8 cellular contexts compared by ENCODE assay signal in genomic region chr7:75756340-75757297, GRCh38. TPM values are rescaled to one million over a fixed set of nuclear protein-coding genes. Genes with fewer than 3 reads are reported as not detected.
DNase-seq lines count a peak whose midpoint lies in the region; ATAC-seq and TF ChIP-seq lines count a peak whose summit lies in the region.

No MANE protein-coding gene starts in this region.

- H3K27me3 ChIP-seq in SJSA1 (replicated peaks) (no peaks in the 10 kb centered on the region), hepatocyte (no peaks in the 10 kb centered on the region)

- no peak overlapping the region for H2AFZ ChIP-seq in hepatocyte

- H3K9me3 ChIP-seq in SJSA1 (replicated peaks) = 0 out of 2 replicates have a peak, but pooled peaks cover 3% of the 10 kb centered on the region
- H3K9me3 ChIP-seq in hepatocyte (ENCODE audit: low read depth) = no peaks in the 10 kb centered on the region

- H3K4me1 ChIP-seq in SJSA1 (replicated peaks) (peaks cover 17% of the 10 kb centered on the region), hepatocyte (ENCODE audit: insufficient read depth) (no peaks in the 10 kb centered on the region)

- H3K36me3 ChIP-seq in SJSA1 (no peaks in the 10 kb centered on the region), hepatocyte (replicated peaks; ENCODE audit: insufficient read depth, low read depth) (no peaks in the 10 kb centered on the region)

- ATAC-seq in HG03097 (IDR thresholded peaks at IDR 0.05; ENCODE audit: low FRiP score, unreplicated experiment) (no peak), HG03432 (IDR thresholded peaks at IDR 0.05; ENCODE audit: unreplicated experiment) (no peak)

- H3K4me3 ChIP-seq in SJSA1 (no peak overlapping the region), hepatocyte (no peak overlapping the region)

- no peaks in the 10 kb centered on the region for H3K79me2 ChIP-seq in hepatocyte

- no peaks in the 10 kb centered on the region for H3K9me2 ChIP-seq in hepatocyte (replicated peaks; ENCODE audit: insufficient read depth)

- H3K4me2 ChIP-seq in hepatocyte = no peak overlapping the region

- H3K27ac ChIP-seq in SJSA1 = no peak overlapping the region
- no peak overlapping the region for H3K27ac ChIP-seq in hepatocyte

- H4K20me1 ChIP-seq in hepatocyte (ENCODE audit: insufficient read depth, poor library complexity, severe bottlenecking) = no peaks in the 10 kb centered on the region

- no peak for DNase-seq in AG09319 (ENCODE audit: extremely low read depth, low read depth)
- DNase-seq in GM19240 (ENCODE audit: insufficient read length, low spot score) = peak; percentile 36
- DNase-seq in SJSA1 (ENCODE audit: low read depth in 1 of 2, low spot score in 2 of 2) = peak; percentile 54 to 60
- DNase-seq in hepatocyte (ENCODE audit: low spot score) = peak; percentile 44
- no peak for DNase-seq in NCI-H2196 treated with DMSO at 0.1 percent for 48 hours (lab: John Stamatoyannopoulos, UW; ENCODE audit: unreplicated experiment)
- no peak for DNase-seq in SK-N-DZ (ENCODE audit: low spot score)

- TF ChIP-seq CTCF in AG09319 (IDR thresholded peaks at IDR 0.05; ENCODE audit: low read depth, low read length) (peak; percentile 43), hepatocyte (IDR thresholded peaks at IDR 0.05; ENCODE audit: poor library complexity) (peak; percentile 44)

- WGBS in hepatocyte (ENCODE audit: low lambda C conversion rate, missing lambda C conversion rate) = 70% methylated on average over 15 of the region's 15 CpGs

RNA-seq across cellular contexts. Expression of gene CCL26, which starts 15.4 kb away (rescaled TPM):
- total RNA-seq in SJSA1 (2014; rRNA removed; shearing (Covaris generic)) = 15.1 and 30.1 TPM in 2 replicates
- total RNA-seq in hepatocyte = 7.5 and 15.3 TPM in 2 replicates
- polyA plus RNA-seq in hepatocyte = 7.3 and 8.7 TPM in 2 replicates
- not detected in 2 replicates for polyA plus RNA-seq in SK-N-DZ (2014; cell fraction: cytosol; rRNA removed)
- not detected in 2 replicates for polyA plus RNA-seq in SK-N-DZ (2014; cell fraction: nucleus; rRNA removed)

RNA-seq across cellular contexts. Expression of gene HIP1, which starts 17.9 kb away (rescaled TPM):
- 24.7 and 25.8 TPM in 2 replicates for total RNA-seq in SJSA1 (2014; rRNA removed; shearing (Covaris generic))
- total RNA-seq in hepatocyte = 9.3 and 14.5 TPM in 2 replicates
- 7.4 and 8.3 TPM in 2 replicates for polyA plus RNA-seq in hepatocyte
- 11.8 and 13.5 TPM in 2 replicates for polyA plus RNA-seq in SK-N-DZ (2014; cell fraction: cytosol; rRNA removed)
- polyA plus RNA-seq in SK-N-DZ (2014; cell fraction: nucleus; rRNA removed) = 4.8 and 7.3 TPM in 2 replicates

RNA-seq across cellular contexts. Expression of gene CCL24, which starts 57.0 kb away (rescaled TPM):
- total RNA-seq in SJSA1 (2014; rRNA removed; shearing (Covaris generic)) = 0.45 TPM in 1 of 2 replicates, not detected in the other
- not detected in 2 replicates for total RNA-seq in hepatocyte
- polyA plus RNA-seq in hepatocyte = not detected in 2 replicates
- not detected in 2 replicates for polyA plus RNA-seq in SK-N-DZ (2014; cell fraction: cytosol; rRNA removed)
- polyA plus RNA-seq in SK-N-DZ (2014; cell fraction: nucleus; rRNA removed) = not detected in 2 replicates

Comparison
In these comparisons a context has a peak if more than half of its experiments do, and no peak if none do; other contexts are left out.
1. DNase-seq: peak in GM19240 (single experiment), SJSA1 (2 of 2) and hepatocyte (single experiment); none in AG09319 (single experiment), NCI-H2196 treated with DMSO at 0.1 percent for 48 hours (single experiment) and SK-N-DZ (single experiment).